9 cellular contexts compared by ENCODE assay signal in genomic region chr14:52069617-52070431, GRCh38. TPM values are rescaled to one million over a fixed set of nuclear protein-coding genes. Genes with fewer than 3 reads are reported as not detected.
DNase-seq lines count a peak whose midpoint lies in the region; ATAC-seq, FAIRE-seq and TF ChIP-seq lines count a peak whose summit lies in the region.
"Had no signal": no experiment of that assay in that cellular context is flagged by ENCODE, and none has a peak within 500 bp of the region (broad histone marks: within the 10 kb centered on the region; RNA-seq: fewer than 3 reads in every experiment).

No MANE protein-coding gene starts in this region.

- H3K4me2 ChIP-seq in A549, result peak overlapping the region; percentile 90

- H3K4me3 Mint-ChIP-seq in mesothelial cell of epicardium, result peak overlapping the region; percentile 79
- H3K4me3 Mint-ChIP-seq in Calu3 (ENCODE audit: low read depth, unreplicated experiment), result no peak overlapping the region

- in situ Hi-C loops in KBM-7 (cut with MboI; ENCODE audit: low pct_unique_long_range_greater_than_20kb, low sequenced_read_pairs), result no loop called here

- H3K36me3 Mint-ChIP-seq in mesothelial cell of epicardium (no peaks in the 10 kb centered on the region), Calu3 (ENCODE audit: insufficient read depth, unreplicated experiment) (no peaks in the 10 kb centered on the region)

- POLR2A ChIA-PET in A549 (lab: Yijun Ruan, JAX), result interaction anchor here (1.3 kb wide), 2 partner anchors 8 to 11 kb away, joined by 5 read pairs; no protein-coding TSS in a partner anchor

- H3K27me3 Mint-ChIP-seq in mesothelial cell of epicardium (ENCODE audit: low read depth) (peaks cover 68% of the 10 kb centered on the region), Calu3 (ENCODE audit: unreplicated experiment) (peaks cover 71% of the 10 kb centered on the region)

- 0 out of 3 replicates have a peak, but pooled peaks cover 5% of the 10 kb centered on the region for H3K4me1 ChIP-seq in A549
- H3K4me1 ChIP-seq in vagina, result peaks cover 22% of the 10 kb centered on the region

- no peak for FAIRE-seq in A549 (lab: Jason Lieb, UNC)

- H3K4me3 ChIP-seq in A549 (peak overlapping the region; percentile 64), vagina (peak overlapping the region; percentile 65 to 66)

- no peak for TF ChIP-seq RAD21 in A549 (conservative IDR thresholded peaks at IDR 0.05 in 1 of 2, IDR thresholded peaks at IDR 0.05 in 1 of 2)

- DNase-seq in A549 (ENCODE audit: low read depth in 1 of 2, low spot score in 1 of 2) (no peak), KBM-7 (peak; percentile 21), dermis blood vessel endothelial cell (peak; percentile 44), mesothelial cell of epicardium (ENCODE audit: low spot score in 2 of 2, unreplicated experiment in 2 of 2) (peak; percentile 23 to 44), vagina (ENCODE audit: extremely low spot score in 2 of 2) (no peak), Calu3 (no peak), NCI-H187 (lab: John Stamatoyannopoulos, UW) (no peak)

- H3K9me3 Mint-ChIP-seq in mesothelial cell of epicardium (no peaks in the 10 kb centered on the region), Calu3 (ENCODE audit: low read depth, unreplicated experiment) (no peaks in the 10 kb centered on the region)

- H3K36me3 ChIP-seq in vagina, result no peaks in the 10 kb centered on the region

- H3K27ac Mint-ChIP-seq in mesothelial cell of epicardium (peak overlapping the region; percentile 72), Calu3 (ENCODE audit: unreplicated experiment) (no peak overlapping the region)
- H3K27ac Mint-ChIP-seq: activated naive CD4-positive, alpha-beta T cell treated with anti-CD3 and anti-CD28 coated beads, Interleukin-2, amount 50 U/mL, for 72 hours had no signal

- TF ChIP-seq CTCF in A549 (IDR thresholded peaks at IDR 0.05), result no peak
- TF ChIP-seq CTCF in mesothelial cell of epicardium (IDR thresholded peaks at IDR 0.05; ENCODE audit: unreplicated experiment), result no peak
- no peak for TF ChIP-seq CTCF in vagina (IDR thresholded peaks at IDR 0.05)
- no peak for TF ChIP-seq CTCF in Calu3 (IDR thresholded peaks at IDR 0.05; ENCODE audit: unreplicated experiment)

- no peak for TF ChIP-seq EP300 in A549 (IDR thresholded peaks at IDR 0.05)

- intact Hi-C loops in vagina (cut with DNase I) (loop anchor here (5.0 kb wide), 2 partner anchors 73 to 197 kb away; partner anchors contain the start of gene PTGDR), Calu3 (cut with micrococcal nuclease; ENCODE audit: unreplicated experiment) (no loop called here)

- H3K9me3 ChIP-seq in A549, result no peaks in the 10 kb centered on the region
- H3K9me3 ChIP-seq in vagina, result no peaks in the 10 kb centered on the region

- H3K4me1 Mint-ChIP-seq in mesothelial cell of epicardium (peaks cover 24% of the 10 kb centered on the region), Calu3 (ENCODE audit: low read depth, unreplicated experiment) (no peaks in the 10 kb centered on the region)

- 87% methylated on average over 31 of the region's 32 CpGs for WGBS in A549 (ENCODE audit: missing lambda C conversion rate)

- no peaks in the 10 kb centered on the region for H3K27me3 ChIP-seq in vagina

- peak; percentile 8 to 14; a peak in 3 of 6 replicates for ATAC-seq in A549
- no peak for ATAC-seq in HG03108 (IDR thresholded peaks at IDR 0.05; ENCODE audit: unreplicated experiment)

- peak overlapping the region; percentile 60 to 82 for H3K27ac ChIP-seq in A549
- peak overlapping the region; percentile 86 for H3K27ac ChIP-seq in vagina

- BruUV-seq in Calu3 (replicated peaks; lab: Mats Ljungman, UMichigan), result no TSS peak

- no peak for TF ChIP-seq POLR2A in A549 (IDR thresholded peaks at IDR 0.05; ENCODE audit: low read length)
- no peak for TF ChIP-seq POLR2A in vagina (IDR thresholded peaks at IDR 0.05)

- CTCF ChIA-PET in A549 (lab: Yijun Ruan, JAX), result interaction anchor here (1.2 to 4.9 kb wide), 5 partner anchors 11 to 92 kb away, joined by 3 to 39 read pairs (median 8); no protein-coding TSS in a partner anchor
- CTCF ChIA-PET in Calu3 (lab: Charles Lee), result no interaction called here

TF ChIP-seq in A549, 52 proteins besides CTCF, POLR2A, EP300 and RAD21:
- TF ChIP-seq FOSB (CRISPR knock-in tag; IDR thresholded peaks at IDR 0.05) (no peak), E2F6 (IDR thresholded peaks at IDR 0.05; ENCODE audit: borderline replicate concordance, low read depth) (no peak), USF2 (IDR thresholded peaks at IDR 0.05) (no peak), HOXB13 (CRISPR knock-in tag; IDR thresholded peaks at IDR 0.05; ENCODE audit: low read depth) (no peak), BCL3 (IDR thresholded peaks at IDR 0.05) (no peak), HOXB5 (CRISPR knock-in tag; IDR thresholded peaks at IDR 0.05) (no peak), RNF2 (IDR thresholded peaks at IDR 0.05; ENCODE audit: borderline replicate concordance, low read depth) (peak; percentile 95; the same call in 1 of the 2 replicates), GATA3 (IDR thresholded peaks at IDR 0.05; ENCODE audit: borderline replicate concordance) (no peak), EHMT2 (IDR thresholded peaks at IDR 0.05; ENCODE audit: low read depth) (no peak), TP53 (CRISPR knock-in tag; IDR thresholded peaks at IDR 0.05) (no peak), MAFK (IDR thresholded peaks at IDR 0.05; ENCODE audit: partially characterized antibody) (no peak), CBX8 (IDR thresholded peaks at IDR 0.05) (peak; percentile 86), NR3C1 (IDR thresholded peaks at IDR 0.05) (no peak)

RNA-seq across cellular contexts. Expression of gene NID2, which starts 1.0 kb away (rescaled TPM):
- polyA plus RNA-seq in A549 (2011; rRNA removed), result 7.3 and 10.3 TPM in 2 replicates
- 1.8 and 2.0 TPM in 2 replicates for polyA plus RNA-seq in A549 (2012; cell fraction: cytosol; rRNA removed)
- polyA plus RNA-seq in A549 (2012; cell fraction: nucleus; rRNA removed), result 7.0 and 7.2 TPM in 2 replicates
- polyA plus RNA-seq in A549 (2017; fragmentation: RNase III; extraction: RNeasy Plus Mini Kit Qiagen cat#74134 plus additional on column Dnase treatment), result 18.9 to 23.3 TPM (median 20.6 TPM) in 3 replicates
- polyA minus RNA-seq in A549 (2011; rRNA and poly(A)+ RNA removed), result 7.8 and 7.9 TPM in 2 replicates
- 19.6 and 39.2 TPM in 2 replicates for total RNA-seq in dermis blood vessel endothelial cell
- 103 to 124 TPM (median 120 TPM) in 3 replicates for total RNA-seq in mesothelial cell of epicardium
- total RNA-seq in vagina, result 20.1 TPM
- not detected in 2 replicates for total RNA-seq in Calu3 (2022)
- total RNA-seq: activated naive CD4-positive, alpha-beta T cell treated with anti-CD3 and anti-CD28 coated beads, Interleukin-2, amount 50 U/mL, for 72 hours had no signal

Comparison
In these comparisons a context has a peak if more than half of its experiments do, and no peak if none do; other contexts are left out.
1. DNase-seq: peak in KBM-7 (single experiment), dermis blood vessel endothelial cell (single experiment) and mesothelial cell of epicardium (2 of 2); none in A549 (0 of 2), vagina (0 of 2), Calu3 (single experiment) and NCI-H187 (0 of 2).
2. RNA of gene NID2, which starts 1.0 kb away (total RNA-seq): 103 to 124 TPM in mesothelial cell of epicardium, 20.1 TPM in vagina (single experiment) and 19.6 to 39.2 TPM in dermis blood vessel endothelial cell; not detected in Calu3; every median in the first group is over 10 times any median in the second.